8 cellular contexts compared by ENCODE assay signal in the genomic region with DNA sequence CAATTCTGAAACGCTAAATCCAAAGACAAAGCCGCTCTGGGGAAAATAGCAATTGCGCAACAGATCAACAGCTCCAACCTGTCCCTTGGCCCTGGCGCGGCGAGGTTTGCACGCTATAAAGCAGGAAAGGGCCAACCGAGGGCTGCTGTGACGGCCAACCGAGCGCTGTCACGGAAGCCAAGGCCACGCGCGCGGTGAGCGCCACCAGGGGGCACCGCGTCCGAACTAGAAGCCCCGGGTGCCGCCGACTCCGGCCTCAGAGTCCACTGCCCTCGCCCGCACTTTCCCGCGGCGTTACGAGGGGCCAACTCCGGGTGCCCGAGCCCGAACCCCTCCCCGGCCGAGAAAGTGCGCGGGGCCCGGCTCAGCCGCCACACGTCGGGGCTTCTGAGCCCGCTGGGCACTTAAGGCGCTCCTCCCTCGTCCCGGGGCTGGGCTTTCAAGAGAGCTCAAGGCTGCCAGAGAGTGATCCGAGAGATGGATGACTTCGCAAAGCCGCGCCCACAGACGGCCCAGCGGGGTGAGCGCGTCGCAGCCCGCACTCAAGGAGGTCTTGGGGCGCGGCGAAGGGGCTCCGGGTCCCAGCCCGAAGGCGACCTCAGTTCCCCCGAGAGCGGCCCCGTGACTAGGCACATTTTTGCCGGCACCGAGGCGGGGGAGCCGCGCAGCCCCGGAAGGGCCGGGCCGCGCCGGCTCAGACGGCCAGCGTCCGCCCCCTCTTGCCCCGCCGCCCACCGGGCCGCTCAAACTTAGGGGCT. TPM values are rescaled to one million over a fixed set of nuclear protein-coding genes. Genes with fewer than 3 reads are reported as not detected.
DNase-seq lines count a peak whose midpoint lies in the region; ATAC-seq and TF ChIP-seq lines count a peak whose summit lies in the region.

No MANE protein-coding gene starts in this region.

- H4K20me1 ChIP-seq in MM.1S (ENCODE audit: insufficient read depth, low read length) = peaks cover 18% of the 10 kb centered on the region; the same call in 1 of the 2 replicates

- peaks cover 25% of the 10 kb centered on the region for H3K4me1 ChIP-seq in MM.1S (ENCODE audit: low read length)
- H3K4me1 ChIP-seq in foreskin keratinocyte = peaks cover 30% of the 10 kb centered on the region
- peaks cover 22% of the 10 kb centered on the region for H3K4me1 ChIP-seq in neuron (ENCODE audit: insufficient read depth, low read length)

- H3K27ac ChIP-seq in MM.1S (ENCODE audit: low read length) = peak overlapping the region; percentile 93
- peak overlapping the region; percentile 92 for H3K27ac ChIP-seq in foreskin keratinocyte

- H3F3A ChIP-seq in MM.1S (ENCODE audit: insufficient read depth, low read length) = peaks cover 29% of the 10 kb centered on the region

- H2AFZ ChIP-seq in MM.1S (ENCODE audit: low read length) (peak overlapping the region; percentile 39), neuron (ENCODE audit: low read depth, low read length) (peak overlapping the region; percentile 95)

- H3K36me3 ChIP-seq in MM.1S (replicated peaks; ENCODE audit: insufficient read depth, low read length) = no peaks in the 10 kb centered on the region
- peaks cover 2% of the 10 kb centered on the region for H3K36me3 ChIP-seq in neuron (ENCODE audit: insufficient read depth, low read length)

- peak; percentile 89 for DNase-seq in GM03348 (ENCODE audit: low spot score)
- DNase-seq in HCEC 1CT = peak; percentile 97
- peak; percentile 96 for DNase-seq in MM.1S
- peak; percentile 43 for DNase-seq in SHP77 treated with DMSO at 0.1 percent for 48 hours (lab: John Stamatoyannopoulos, UW)
- DNase-seq in activated gamma-delta T cell treated with anti-CD3 and anti-CD28 coated beads, Interleukin-2, amount 50 U/mL, for 16 hours (ENCODE audit: low read depth) = peak; percentile 94
- DNase-seq in foreskin keratinocyte = peak; percentile 89 to 94
- peak; percentile 96 for DNase-seq in stromal cell of bone marrow (ENCODE audit: low read depth)

- H3K27me3 ChIP-seq in MM.1S (replicated peaks; ENCODE audit: insufficient read depth, low read length) = no peaks in the 10 kb centered on the region
- no peaks in the 10 kb centered on the region for H3K27me3 ChIP-seq in foreskin keratinocyte
- no peaks in the 10 kb centered on the region for H3K27me3 ChIP-seq in neuron (ENCODE audit: insufficient read depth, low read length)

- H3K9ac ChIP-seq in MM.1S (ENCODE audit: low read length) = peak overlapping the region; percentile 99

- no peaks in the 10 kb centered on the region for H3K9me2 ChIP-seq in MM.1S (replicated peaks; ENCODE audit: insufficient read depth, low read length)

- H3K4me3 ChIP-seq in MM.1S (ENCODE audit: low read length) = peak overlapping the region; percentile 72
- H3K4me3 ChIP-seq in neuron (ENCODE audit: low read length) = peak overlapping the region; percentile 84

- TF ChIP-seq CTCF in MM.1S (IDR thresholded peaks at IDR 0.05; ENCODE audit: low read length) = peak; percentile 79
- peak; percentile 97 for TF ChIP-seq CTCF in foreskin keratinocyte (conservative IDR thresholded peaks at IDR 0.05)

- H3K79me2 ChIP-seq in MM.1S (ENCODE audit: low read length) = peaks cover 57% of the 10 kb centered on the region

- ATAC-seq in foreskin keratinocyte = peak; percentile 79

- H3K4me2 ChIP-seq in MM.1S (ENCODE audit: low read depth, low read length) = peak overlapping the region; percentile 69

- no peaks in the 10 kb centered on the region for H3K9me3 ChIP-seq in MM.1S (replicated peaks; ENCODE audit: insufficient read depth, low read length)
- peaks cover 6% of the 10 kb centered on the region for H3K9me3 ChIP-seq in neuron (ENCODE audit: low read length)

RNA-seq across cellular contexts. Expression of gene NFE2L2, which starts 0.9 kb away (rescaled TPM):
- total RNA-seq in foreskin keratinocyte = 85.0 TPM in 2 replicates
- polyA plus RNA-seq in foreskin keratinocyte = 47.1 and 59.4 TPM in 2 replicates

RNA-seq across cellular contexts. Expression of gene HNRNPA3, which starts 51.0 kb away (rescaled TPM):
- total RNA-seq in foreskin keratinocyte = 140 and 159 TPM in 2 replicates
- 417 and 454 TPM in 2 replicates for polyA plus RNA-seq in foreskin keratinocyte

Comparison
In these comparisons a context has a peak if more than half of its experiments do, and no peak if none do; other contexts are left out.
1. Peak in every context shown above with its lines: DNase-seq, ATAC-seq, H3K4me3 ChIP-seq and H3K27ac ChIP-seq.
2. DNase-seq: peak in every context shown above with its lines; median percentile 97 in HCEC 1CT; 96 in MM.1S; 96 in stromal cell of bone marrow; 94 in activated gamma-delta T cell treated with anti-CD3 and anti-CD28 coated beads, Interleukin-2, amount 50 U/mL, for 16 hours; 92 in foreskin keratinocyte; 89 in GM03348; 43 in SHP77 treated with DMSO at 0.1 percent for 48 hours.